In the genomic region with DNA sequence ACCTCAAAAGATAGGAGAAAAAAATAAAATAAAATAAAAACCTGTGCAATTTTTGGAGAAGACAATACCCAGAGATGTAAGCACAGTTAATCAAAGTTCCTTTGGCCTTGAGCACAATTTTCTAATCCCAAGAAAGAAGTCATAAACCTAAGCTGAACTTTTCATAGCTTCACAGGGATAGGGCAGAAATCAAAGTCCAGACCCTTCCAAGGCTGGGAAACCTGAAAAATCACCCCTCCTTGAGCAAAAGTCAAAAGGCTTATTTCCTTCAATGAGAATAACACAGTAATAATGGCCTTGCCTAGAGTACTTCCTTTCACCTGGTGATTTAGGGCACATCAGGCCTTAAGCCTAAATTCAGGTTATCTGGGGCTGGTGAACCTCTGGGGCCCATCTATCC, we compare ENCODE assay signal across 1 cellular context.
TF ChIP-seq lines count a peak whose summit lies in the region.

No MANE protein-coding gene starts in this region.

TF ChIP-seq in IMR-90, 13 proteins besides CTCF, POLR2A, EP300 and RAD21:
- TF ChIP-seq, protein P1, sequence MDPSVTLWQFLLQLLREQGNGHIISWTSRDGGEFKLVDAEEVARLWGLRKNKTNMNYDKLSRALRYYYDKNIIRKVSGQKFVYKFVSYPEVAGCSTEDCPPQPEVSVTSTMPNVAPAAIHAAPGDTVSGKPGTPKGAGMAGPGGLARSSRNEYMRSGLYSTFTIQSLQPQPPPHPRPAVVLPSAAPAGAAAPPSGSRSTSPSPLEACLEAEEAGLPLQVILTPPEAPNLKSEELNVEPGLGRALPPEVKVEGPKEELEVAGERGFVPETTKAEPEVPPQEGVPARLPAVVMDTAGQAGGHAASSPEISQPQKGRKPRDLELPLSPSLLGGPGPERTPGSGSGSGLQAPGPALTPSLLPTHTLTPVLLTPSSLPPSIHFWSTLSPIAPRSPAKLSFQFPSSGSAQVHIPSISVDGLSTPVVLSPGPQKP (IDR thresholded peaks at IDR 0.05; ENCODE audit: borderline replicate concordance, low read depth, low read length): no peak
- TF ChIP-seq NFE2L2 (IDR thresholded peaks at IDR 0.05; ENCODE audit: low read depth, low read length): no peak
- no peak for TF ChIP-seq RCOR1 (IDR thresholded peaks at IDR 0.05; ENCODE audit: insufficient replicate concordance, low read length)
- no peak for TF ChIP-seq SMC3 (IDR thresholded peaks at IDR 0.05; ENCODE audit: low read depth, low read length)
- no peak for TF ChIP-seq CEBPB (IDR thresholded peaks at IDR 0.05; ENCODE audit: low read depth, low read length)
- TF ChIP-seq FOS (IDR thresholded peaks at IDR 0.05; ENCODE audit: low read depth, low read length): no peak
- TF ChIP-seq BHLHE40 (IDR thresholded peaks at IDR 0.05; ENCODE audit: low read depth, low read length): no peak
- TF ChIP-seq, protein P2, sequence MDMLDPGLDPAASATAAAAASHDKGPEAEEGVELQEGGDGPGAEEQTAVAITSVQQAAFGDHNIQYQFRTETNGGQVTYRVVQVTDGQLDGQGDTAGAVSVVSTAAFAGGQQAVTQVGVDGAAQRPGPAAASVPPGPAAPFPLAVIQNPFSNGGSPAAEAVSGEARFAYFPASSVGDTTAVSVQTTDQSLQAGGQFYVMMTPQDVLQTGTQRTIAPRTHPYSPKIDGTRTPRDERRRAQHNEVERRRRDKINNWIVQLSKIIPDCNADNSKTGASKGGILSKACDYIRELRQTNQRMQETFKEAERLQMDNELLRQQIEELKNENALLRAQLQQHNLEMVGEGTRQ (IDR thresholded peaks at IDR 0.05; ENCODE audit: low read depth, low read length): no peak
- no peak for TF ChIP-seq RFX5 (IDR thresholded peaks at IDR 0.05; ENCODE audit: low read depth, low read length)
